Comparison of ENCODE assay signal across 8 cellular contexts in genomic region chr11:119721129-119722120, GRCh38. TPM values are rescaled to one million over a fixed set of nuclear protein-coding genes. Genes with fewer than 3 reads are reported as not detected.
DNase-seq lines count a peak whose midpoint lies in the region; ATAC-seq and TF ChIP-seq lines count a peak whose summit lies in the region.

No MANE protein-coding gene starts in this region.

- ATAC-seq in GM23338 = peak; percentile 64
- no peak for ATAC-seq in GM18909 (IDR thresholded peaks at IDR 0.05; ENCODE audit: poor library complexity, unreplicated experiment)

- H3K4me3 Mint-ChIP-seq in GM23338 (no peak overlapping the region), immature natural killer cell (no peak overlapping the region)

- no peaks in the 10 kb centered on the region for H3K9me2 ChIP-seq in GM23338 (ENCODE audit: insufficient read depth)

- H3K27ac ChIP-seq in A673 (ENCODE audit: low read depth, low read length, poor library complexity, severe bottlenecking) (no peak overlapping the region), GM23338 (ENCODE audit: low read depth) (0 out of 2 replicates have a peak overlapping the region, but pooled peaks have one; percentile 55), vagina (no peak overlapping the region)

- no peaks in the 10 kb centered on the region for H3K9me3 ChIP-seq in A673 (ENCODE audit: low read depth, low read length, poor library complexity, severe bottlenecking)
- no peaks in the 10 kb centered on the region for H3K9me3 ChIP-seq in vagina

- intact Hi-C loops in A673 (cut with micrococcal nuclease; ENCODE audit: unreplicated experiment) (loop anchor here (10.0 kb wide), 1 partner anchor 383 kb away; no protein-coding TSS in a partner anchor), vagina (cut with DNase I) (no loop called here)

- DNase-seq in A673 (ENCODE audit: low spot score) (peak; percentile 49), GM23338 (ENCODE audit: low spot score) (peak; percentile 82), islet precursor cell (peak; percentile 83), immature natural killer cell (no peak), vagina (ENCODE audit: extremely low spot score in 2 of 2) (no peak)
- DNase-seq in activated CD8-positive, alpha-beta memory T cell treated with anti-CD3 and anti-CD28 coated beads, Interleukin-2, amount 50 U/mL, for 4 hours = no peak

- H3K27me3 Mint-ChIP-seq in GM23338 (ENCODE audit: insufficient read depth, low read depth, poor library complexity) (peaks cover 21% of the 10 kb centered on the region), immature natural killer cell (ENCODE audit: low read depth in 3 of 3) (peaks cover 2 to 12% (median 9%) of the 10 kb centered on the region in 3 donors)

- CTCF ChIA-PET in A673 (lab: Charles Lee) = interaction anchor here (0.6 to 1.3 kb wide), 8 partner anchors 8 to 582 kb away, joined by 3 to 5 read pairs (median 4); no protein-coding TSS in a partner anchor

- H3K27me3 ChIP-seq in A673 (replicated peaks; ENCODE audit: insufficient read depth, low read depth, low read length, poor library complexity) = no peaks in the 10 kb centered on the region
- no peaks in the 10 kb centered on the region for H3K27me3 ChIP-seq in GM23338 (ENCODE audit: insufficient read depth)
- no peaks in the 10 kb centered on the region for H3K27me3 ChIP-seq in vagina

- peaks cover 92% of the 10 kb centered on the region for H3K4me1 Mint-ChIP-seq in GM23338
- H3K4me1 Mint-ChIP-seq in immature natural killer cell = no peaks in the 10 kb centered on the region

- no peaks in the 10 kb centered on the region for H3K36me3 ChIP-seq in A673 (ENCODE audit: insufficient read depth, low read length, poor library complexity, severe bottlenecking)
- H3K36me3 ChIP-seq in GM23338 (ENCODE audit: insufficient read depth) = no peaks in the 10 kb centered on the region
- no peaks in the 10 kb centered on the region for H3K36me3 ChIP-seq in vagina

- no peak overlapping the region for H3K4me2 ChIP-seq in GM23338

- H3K9me3 Mint-ChIP-seq in GM23338 (no peaks in the 10 kb centered on the region), immature natural killer cell (peaks cover 0 to 1% (median 0%) of the 10 kb centered on the region in 6 donors)

- no peak for TF ChIP-seq POLR2A in vagina (IDR thresholded peaks at IDR 0.05)

- no peaks in the 10 kb centered on the region for H3K4me1 ChIP-seq in A673 (ENCODE audit: insufficient read depth, low read length, poor library complexity, severe bottlenecking)
- peaks cover 67% of the 10 kb centered on the region for H3K4me1 ChIP-seq in GM23338 (ENCODE audit: insufficient read depth)
- H3K4me1 ChIP-seq in vagina = peaks cover 43% of the 10 kb centered on the region

- H3K36me3 Mint-ChIP-seq in GM23338 (ENCODE audit: low read depth) (peaks cover 32% of the 10 kb centered on the region), immature natural killer cell (peaks cover 0 to 6% (median 0%) of the 10 kb centered on the region in 3 donors)

- H3K4me3 ChIP-seq in A673 (ENCODE audit: low read depth, low read length, poor library complexity, severe bottlenecking) = no peak overlapping the region
- H3K4me3 ChIP-seq in GM23338 = no peak overlapping the region
- H3K4me3 ChIP-seq in WI38 (ENCODE audit: low read depth, low read length) = no peak overlapping the region
- no peak overlapping the region for H3K4me3 ChIP-seq in vagina

- H3K79me2 ChIP-seq in GM23338 (replicated peaks; ENCODE audit: insufficient read depth) = peaks cover 100% of the 10 kb centered on the region

- peak; percentile 68 for TF ChIP-seq CTCF in A673 (conservative IDR thresholded peaks at IDR 0.05; ENCODE audit: low read depth, low read length)
- peak; percentile 71 to 76 for TF ChIP-seq CTCF in GM23338 (conservative IDR thresholded peaks at IDR 0.05; ENCODE audit: low read depth in 2 of 2)
- TF ChIP-seq CTCF in WI38 (IDR thresholded peaks at IDR 0.05; ENCODE audit: low read depth, low read length) = peak; percentile 49
- TF ChIP-seq CTCF in vagina (IDR thresholded peaks at IDR 0.05) = peak in 1 of 3 experiments; percentile 6

- no peaks in the 10 kb centered on the region for H3F3A ChIP-seq in GM23338 (replicated peaks; ENCODE audit: low read depth)

- H4K20me1 ChIP-seq in GM23338 (replicated peaks; ENCODE audit: insufficient read depth) = peaks cover 77% of the 10 kb centered on the region

- POLR2A ChIA-PET in A673 (lab: Charles Lee; ENCODE audit: low non-redundant PET) = no interaction called here

- H3K27ac Mint-ChIP-seq in GM23338 = no peak overlapping the region
- no peak overlapping the region for H3K27ac Mint-ChIP-seq in immature natural killer cell

- H2AFZ ChIP-seq in GM23338 = no peak overlapping the region

- BruUV-seq in A673 (replicated peaks; lab: Mats Ljungman, UMichigan) = no TSS peak

TF ChIP-seq in GM23338, 12 proteins besides CTCF, POLR2A, EP300 and RAD21:
- no peak for TF ChIP-seq STAT1 (IDR thresholded peaks at IDR 0.05; ENCODE audit: unreplicated experiment)
- TF ChIP-seq ZNF114 (CRISPR knock-in tag; IDR thresholded peaks at IDR 0.05) = no peak
- TF ChIP-seq ETS1 (IDR thresholded peaks at IDR 0.05) = no peak
- no peak for TF ChIP-seq POLR2AphosphoS5 (IDR thresholded peaks at IDR 0.05; ENCODE audit: low read depth)
- no peak for TF ChIP-seq EZH2 (IDR thresholded peaks at IDR 0.05; ENCODE audit: low read depth, unreplicated experiment)
- TF ChIP-seq ZNF331 (CRISPR knock-in tag; IDR thresholded peaks at IDR 0.05; ENCODE audit: low read depth) = no peak
- no peak for TF ChIP-seq JUNB (IDR thresholded peaks at IDR 0.05; ENCODE audit: unreplicated experiment)

RNA-seq across cellular contexts. Expression of gene NECTIN1, which starts 7.6 kb away (rescaled TPM):
- total RNA-seq in A673 (2021) (9.8 and 10.1 TPM in 2 replicates), vagina (58.2 TPM)
- 48.4 and 56.3 TPM in 2 replicates for total RNA-seq in GM23338 (2014; rRNA removed; shearing (Covaris generic))
- polyA plus RNA-seq in GM23338 (2016; fragmentation: Nextera tagmentation; extraction: Ambion mirVana) (18.7 and 19.9 TPM in 2 replicates), immature natural killer cell (under 1 TPM in 2 of 3 donors, not detected in 1; 0.41 to 0.52 TPM)

Comparison
In these comparisons a context has a peak if more than half of its experiments do, and no peak if none do; other contexts are left out.
1. DNase-seq: peak in A673 (single experiment), GM23338 (single experiment) and islet precursor cell (single experiment); none in immature natural killer cell (0 of 3), vagina (0 of 2) and activated CD8-positive, alpha-beta memory T cell treated with anti-CD3 and anti-CD28 coated beads, Interleukin-2, amount 50 U/mL, for 4 hours (single experiment).